ENCODE assay signal across 27 cellular contexts in the genomic region with DNA sequence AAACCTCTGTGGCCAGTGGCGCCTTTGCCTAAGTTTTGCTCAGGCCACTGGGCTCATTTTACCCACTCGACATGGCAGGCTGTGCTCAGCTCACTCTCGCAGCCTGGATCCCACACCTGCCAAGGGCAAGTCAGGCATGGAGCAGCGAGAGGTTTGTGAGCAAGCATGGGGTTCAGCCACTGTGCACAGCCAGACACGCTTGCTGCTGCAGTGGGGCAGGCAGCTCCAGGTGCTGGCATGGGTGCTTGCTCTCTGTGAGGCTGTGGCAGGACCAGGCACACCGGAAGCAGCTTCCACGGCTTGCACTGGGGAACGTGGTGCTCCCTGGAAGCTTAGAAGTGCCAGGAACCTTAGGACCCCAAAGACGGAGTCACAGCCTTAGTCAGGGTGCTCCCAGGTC.
"Had no signal": no experiment of that assay in that cellular context is flagged by ENCODE, and none has a peak within 500 bp of the region (broad histone marks: within the 10 kb centered on the region; RNA-seq: fewer than 3 reads in every experiment).

No MANE protein-coding gene starts in this region.

- H3K4me1 ChIP-seq: body of pancreas, breast epithelium, SJCRH30 had no signal

- H3K4me3 ChIP-seq: body of pancreas, breast epithelium, SJCRH30, SK-N-MC had no signal

- H3K4me3 Mint-ChIP-seq: activated CD4-positive, alpha-beta T cell treated with anti-CD3 and anti-CD28 coated beads, Interleukin-2, amount 10 ng/mL, durations not matched to agents 24 days and 14 days; activated CD8-positive, alpha-beta T cell treated with anti-CD3 and anti-CD28 coated beads for 36 hours; activated naive CD4-positive, alpha-beta T cell treated with anti-CD3 and anti-CD28 coated beads, Interleukin-2, amount 50 U/mL, for 24 hours; activated naive CD8-positive, alpha-beta T cell treated with anti-CD3 and anti-CD28 coated beads, Interleukin-2, amount 10 ng/mL, durations not matched to agents 7 days and 5 days; activated T-cell treated with anti-CD3 and anti-CD28 coated beads, Interleukin-2, amount 50 U/mL, for 72 hours; activated T-helper 17 cell treated with anti-CD3 and anti-CD28 coated beads, Interleukin-2, amount 50 U/mL, for 72 hours; T-helper 1 cell treated with Interleukin-12 subunit alpha and Interleukin-12 subunit beta and Interleukin-4 antibody, amounts not matched to agents 30 μg/mL and 1 μg/mL, for 36 hours; T-helper 2 cell treated with Interferon-gamma antibody and Interleukin-4, amounts not matched to agents 5 μg/mL and 100 μg/mL, for 36 hours had no signal

- H3K36me3 ChIP-seq: breast epithelium, SJCRH30 had no signal

- H3K27me3 ChIP-seq: body of pancreas, breast epithelium, SJCRH30 had no signal

- H3K36me3 Mint-ChIP-seq: activated naive CD4-positive, alpha-beta T cell treated with anti-CD3 and anti-CD28 coated beads, Interleukin-2, amount 50 U/mL, for 24 hours; activated naive CD8-positive, alpha-beta T cell treated with anti-CD3 and anti-CD28 coated beads, Interleukin-2, amount 10 ng/mL, durations not matched to agents 7 days and 5 days had no signal

- H3K27ac ChIP-seq: body of pancreas, breast epithelium, SJCRH30, SK-N-MC had no signal

- H3K9me3 ChIP-seq: body of pancreas, SJCRH30 had no signal

- H3K27me3 Mint-ChIP-seq: activated CD4-positive, alpha-beta T cell treated with anti-CD3 and anti-CD28 coated beads, Interleukin-2, amount 10 ng/mL, durations not matched to agents 24 days and 14 days; activated CD8-positive, alpha-beta T cell treated with anti-CD3 and anti-CD28 coated beads for 36 hours; activated naive CD4-positive, alpha-beta T cell treated with anti-CD3 and anti-CD28 coated beads, Interleukin-2, amount 50 U/mL, for 24 hours; activated naive CD8-positive, alpha-beta T cell treated with anti-CD3 and anti-CD28 coated beads, Interleukin-2, amount 10 ng/mL, durations not matched to agents 7 days and 5 days; activated T-helper 17 cell treated with anti-CD3 and anti-CD28 coated beads, Interleukin-2, amount 50 U/mL, for 72 hours had no signal

- H3K27ac Mint-ChIP-seq: activated CD4-positive, alpha-beta T cell treated with anti-CD3 and anti-CD28 coated beads, Interleukin-2, amount 10 ng/mL, durations not matched to agents 24 days and 14 days; activated CD8-positive, alpha-beta T cell treated with anti-CD3 and anti-CD28 coated beads for 36 hours; activated naive CD4-positive, alpha-beta T cell treated with anti-CD3 and anti-CD28 coated beads, Interleukin-2, amount 50 U/mL, for 24 hours; activated naive CD8-positive, alpha-beta T cell treated with anti-CD3 and anti-CD28 coated beads, Interleukin-2, amount 10 ng/mL, durations not matched to agents 7 days and 5 days; activated T-cell treated with anti-CD3 and anti-CD28 coated beads, Interleukin-2, amount 50 U/mL, for 72 hours; activated T-helper 17 cell treated with anti-CD3 and anti-CD28 coated beads, Interleukin-2, amount 50 U/mL, for 72 hours; T-helper 1 cell treated with Interleukin-12 subunit alpha and Interleukin-12 subunit beta and Interleukin-4 antibody, amounts not matched to agents 30 μg/mL and 1 μg/mL, for 36 hours; T-helper 2 cell treated with Interferon-gamma antibody and Interleukin-4, amounts not matched to agents 5 μg/mL and 100 μg/mL, for 36 hours had no signal

- H3K4me1 Mint-ChIP-seq: activated CD4-positive, alpha-beta T cell treated with anti-CD3 and anti-CD28 coated beads, Interleukin-2, amount 10 ng/mL, durations not matched to agents 24 days and 14 days; activated naive CD4-positive, alpha-beta T cell treated with anti-CD3 and anti-CD28 coated beads, Interleukin-2, amount 50 U/mL, for 24 hours; activated naive CD8-positive, alpha-beta T cell treated with anti-CD3 and anti-CD28 coated beads, Interleukin-2, amount 10 ng/mL, durations not matched to agents 7 days and 5 days; activated T-helper 17 cell treated with anti-CD3 and anti-CD28 coated beads, Interleukin-2, amount 50 U/mL, for 72 hours had no signal

- DNase-seq: activated CD4-positive, alpha-beta T cell treated with anti-CD3 and anti-CD28 coated beads, Interleukin-2, amount 10 ng/mL, durations not matched to agents 24 days and 14 days; activated CD4-positive, alpha-beta T cell treated with anti-CD3 and anti-CD28 coated beads, Interleukin-2, amount 50 U/mL, for 4 hours; activated CD8-positive, alpha-beta T cell treated with anti-CD3 and anti-CD28 coated beads for 36 hours; activated effector memory CD4-positive, alpha-beta T cell treated with anti-CD3 and anti-CD28 coated beads, Interleukin-2, amount 50 U/mL, for 16 hours; activated naive CD4-positive, alpha-beta T cell treated with Interleukin-2 at 50 U/mL for 16 hours; activated naive CD8-positive, alpha-beta T cell treated with anti-CD3 and anti-CD28 coated beads, Interleukin-2, amount 10 ng/mL, durations not matched to agents 7 days and 5 days; activated T-cell treated with anti-CD3 and anti-CD28 coated beads, Interleukin-2, amount 50 U/mL, for 1 hour; activated T-cell treated with anti-CD3 and anti-CD28 coated beads, Interleukin-2, amount 50 U/mL, for 72 hours; body of pancreas; KG1; MM.1S; MV-4-11; NCI-H1092; NCI-H1436 treated with DMSO at 0.1 percent for 48 hours; NCI-H1694 treated with DMSO at 0.1 percent for 48 hours; NCI-H2029; NCI-H510A; NCI-H526; NCI-H748 treated with DMSO at 0.1 percent for 48 hours; OCI-M1; SJCRH30 had no signal
